8 cellular contexts compared by ENCODE assay signal in the genomic region with DNA sequence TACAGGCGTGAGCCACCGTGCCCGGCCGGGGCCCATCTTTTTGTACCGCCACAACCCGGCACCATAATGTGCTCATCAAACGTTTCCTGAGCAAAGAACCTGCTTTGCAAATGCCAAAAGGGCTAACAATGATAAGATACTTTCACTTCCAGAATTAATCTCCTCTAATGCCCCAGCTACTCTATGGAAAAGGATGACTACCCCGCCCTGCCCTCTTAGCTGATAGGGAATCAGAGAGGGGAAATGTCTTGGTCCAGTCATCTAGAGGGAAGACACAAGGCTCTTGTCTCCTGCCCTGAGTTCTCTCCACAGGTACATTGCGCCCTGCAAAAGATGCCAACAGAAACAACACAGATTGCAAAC. TPM values are rescaled to one million over a fixed set of nuclear protein-coding genes. Genes with fewer than 3 reads are reported as not detected.
A peak's percentile ranks its signal among the peaks of the same experiment; 100 is the strongest.
DNase-seq lines count a peak whose midpoint lies in the region; ATAC-seq and TF ChIP-seq lines count a peak whose summit lies in the region.

No MANE protein-coding gene starts in this region.

- no peaks in the 10 kb centered on the region for H3K27me3 ChIP-seq in muscle layer of colon (ENCODE audit: control insufficient read depth in 1 of 2, insufficient read depth in 2 of 2, low read length in 2 of 2)

- peaks cover 8% of the 10 kb centered on the region for H3K27me3 Mint-ChIP-seq in brain

- H3K4me3 Mint-ChIP-seq in brain = peak overlapping the region; percentile 94 to 97 (median 94)

- no peaks in the 10 kb centered on the region for H3K36me3 ChIP-seq in muscle layer of colon (ENCODE audit: insufficient read depth, low read length)

- H3K4me1 Mint-ChIP-seq in brain = peaks cover 18% of the 10 kb centered on the region

- peak; percentile 8 for ATAC-seq in HG03045 (IDR thresholded peaks at IDR 0.05; ENCODE audit: unreplicated experiment)

- DNase-seq in AG09309 (ENCODE audit: low read depth) (no peak), NCI-H446 (lab: John Stamatoyannopoulos, UW) (no peak), KG1 (lab: John Stamatoyannopoulos, UW) (no peak), NCI-H1436 treated with DMSO at 0.1 percent for 48 hours (lab: John Stamatoyannopoulos, UW) (no peak), dedifferentiated amniotic fluid mesenchymal stem cell (ENCODE audit: extremely low spot score) (no peak)

- H3K36me3 Mint-ChIP-seq in brain = peaks cover 25% of the 10 kb centered on the region

- peak overlapping the region; percentile 50 to 92 (median 88) for H3K27ac Mint-ChIP-seq in brain

- H3K27ac ChIP-seq in muscle layer of colon (ENCODE audit: low read depth, low read length) = peak overlapping the region; percentile 78

- no peak overlapping the region for H3K9ac ChIP-seq in muscle layer of colon (ENCODE audit: low read length)

- no peaks in the 10 kb centered on the region for H3K9me3 ChIP-seq in muscle layer of colon (ENCODE audit: low read length)

- peaks cover 4% of the 10 kb centered on the region for H3K4me1 ChIP-seq in muscle layer of colon (ENCODE audit: insufficient read depth, low read length)

- peaks cover 0 to 4% (median 0%) of the 10 kb centered on the region in 5 experiments for H3K9me3 Mint-ChIP-seq in brain

- no peak for TF ChIP-seq CTCF in AG09309 (IDR thresholded peaks at IDR 0.05; ENCODE audit: control insufficient read depth, insufficient read depth, low read depth, low read length, missing control alignments)
- no peak for TF ChIP-seq CTCF in brain (conservative IDR thresholded peaks at IDR 0.05)

- H3K4me3 ChIP-seq in AG09309 (ENCODE audit: control insufficient read depth, low read depth, low read length) (peak overlapping the region; percentile 88), muscle layer of colon (ENCODE audit: low read depth in 1 of 2, low read length in 2 of 2) (peak overlapping the region; percentile 78 to 83)

RNA-seq across cellular contexts. Expression of a gene that starts 0.6 kb away (rescaled TPM):
- 39.9 TPM for polyA plus RNA-seq in brain (ENCODE audit: insufficient read depth, low read depth, low replicate concordance)

RNA-seq across cellular contexts. Expression of a gene that starts 22.0 kb away (rescaled TPM):
- polyA plus RNA-seq in brain (ENCODE audit: insufficient read depth, low read depth, low replicate concordance) = 3.6 TPM

RNA-seq across cellular contexts. Expression of a gene that starts 54.6 kb away (rescaled TPM):
- polyA plus RNA-seq in brain (ENCODE audit: insufficient read depth, low read depth, low replicate concordance) = 22.9 TPM
